In the genomic region with DNA sequence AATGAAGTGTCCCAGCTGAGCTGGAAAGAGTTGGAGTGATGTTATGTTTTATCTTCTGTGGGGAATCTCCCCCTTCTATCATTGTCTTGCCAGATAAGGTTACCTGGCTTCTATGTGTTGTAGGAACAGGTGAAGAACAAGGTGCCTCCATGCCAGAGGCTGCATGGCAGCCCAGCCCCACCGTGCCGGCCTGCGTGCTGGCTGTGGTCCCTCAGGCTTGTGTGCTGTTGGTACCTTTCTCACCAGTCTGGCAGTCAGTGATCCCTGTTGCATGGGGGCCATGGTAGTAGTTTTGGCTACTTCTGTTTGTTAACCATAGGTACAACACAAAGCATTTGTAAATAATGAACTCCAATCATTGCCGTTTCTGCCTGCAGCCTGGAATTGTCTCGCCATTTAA, we compare ENCODE assay signal across 15 cellular contexts. TPM values are rescaled to one million over a fixed set of nuclear protein-coding genes. Genes with fewer than 3 reads are reported as not detected.
A peak's percentile ranks its signal among the peaks of the same experiment; 100 is the strongest.
DNase-seq lines count a peak whose midpoint lies in the region; ATAC-seq lines count a peak whose summit lies in the region.
"Had no signal": no experiment of that assay in that cellular context is flagged by ENCODE, and none has a peak within 500 bp of the region (broad histone marks: within the 10 kb centered on the region; RNA-seq: fewer than 3 reads in every experiment).

No MANE protein-coding gene starts in this region.

- CTCF ChIA-PET in activated naive CD4-positive, alpha-beta T cell treated with anti-CD3 and anti-CD28 coated beads, Interleukin-2, amount 10 ng/mL, durations not matched to agents 7 days and 5 days (lab: Charles Lee): interaction anchor here (1.4 to 7.2 kb wide), 3 partner anchors 10 to 99 kb away, joined by 3 to 51 read pairs (median 4); no protein-coding TSS in a partner anchor
- CTCF ChIA-PET in activated CD4-positive, alpha-beta memory T cell treated with anti-CD3 and anti-CD28 coated beads for 36 hours (lab: Charles Lee): interaction anchor here (1.9 kb wide), 1 partner anchor 10 kb away, joined by 9 read pairs; no protein-coding TSS in a partner anchor

- intact Hi-C loops in activated CD4-positive, alpha-beta memory T cell treated with anti-CD3 and anti-CD28 coated beads for 36 hours (cut with micrococcal nuclease): no loop called here

- no peak for DNase-seq in activated naive CD4-positive, alpha-beta T cell treated with anti-CD3 and anti-CD28 coated beads, Interleukin-2, amount 10 ng/mL, durations not matched to agents 7 days and 5 days
- no peak for DNase-seq in activated naive CD4-positive, alpha-beta T cell (lab: John Stamatoyannopoulos, UW)
- no peak for DNase-seq in activated CD4-positive, alpha-beta memory T cell treated with anti-CD3 and anti-CD28 coated beads for 36 hours
- DNase-seq in immature natural killer cell: no peak
- DNase-seq in NCI-H1930 (lab: John Stamatoyannopoulos, UW): no peak
- DNase-seq in left lobe of liver (ENCODE audit: low spot score): no peak
- DNase-seq: HCEC 1CT; NCI-H1436; SHP77; stimulated activated CD4-positive, alpha-beta T cell treated with anti-CD3 and anti-CD28 coated beads, Interleukin-4, amount 100 ng/mL, for 4 hours had no signal

- peaks cover 69% of the 10 kb centered on the region for H3K4me1 Mint-ChIP-seq in activated naive CD4-positive, alpha-beta T cell treated with anti-CD3 and anti-CD28 coated beads, Interleukin-2, amount 10 ng/mL, durations not matched to agents 7 days and 5 days
- H3K4me1 Mint-ChIP-seq in activated CD4-positive, alpha-beta memory T cell treated with anti-CD3 and anti-CD28 coated beads for 36 hours (ENCODE audit: low read depth): peaks cover 82% of the 10 kb centered on the region
- H3K4me1 Mint-ChIP-seq in immature natural killer cell: peaks cover 69 to 91% of the 10 kb centered on the region in 2 donors

- peaks cover 78% of the 10 kb centered on the region for H3K36me3 Mint-ChIP-seq in activated naive CD4-positive, alpha-beta T cell treated with anti-CD3 and anti-CD28 coated beads, Interleukin-2, amount 10 ng/mL, durations not matched to agents 7 days and 5 days
- H3K36me3 Mint-ChIP-seq in activated CD4-positive, alpha-beta memory T cell treated with anti-CD3 and anti-CD28 coated beads for 36 hours: peaks cover 42% of the 10 kb centered on the region
- peaks cover 3 to 40% (median 27%) of the 10 kb centered on the region in 3 donors for H3K36me3 Mint-ChIP-seq in immature natural killer cell

- no peaks in the 10 kb centered on the region for H3K9me3 Mint-ChIP-seq in activated naive CD4-positive, alpha-beta T cell treated with anti-CD3 and anti-CD28 coated beads, Interleukin-2, amount 10 ng/mL, durations not matched to agents 7 days and 5 days
- no peaks in the 10 kb centered on the region for H3K9me3 Mint-ChIP-seq in activated CD4-positive, alpha-beta memory T cell treated with anti-CD3 and anti-CD28 coated beads for 36 hours
- no peaks in the 10 kb centered on the region for H3K9me3 Mint-ChIP-seq in immature natural killer cell

- POLR2A ChIA-PET in activated CD4-positive, alpha-beta memory T cell treated with anti-CD3 and anti-CD28 coated beads for 36 hours (lab: Charles Lee): interaction anchor here (1.1 to 2.6 kb wide), 2 partner anchors 10 to 66 kb away, joined by 3 to 9 read pairs; no protein-coding TSS in a partner anchor

- ATAC-seq in GM21619 (IDR thresholded peaks at IDR 0.05; ENCODE audit: unreplicated experiment) (no peak), left lobe of liver (no peak)
- ATAC-seq: esophagus mucosa, gastroesophageal sphincter had no signal

- H3K27ac Mint-ChIP-seq in activated naive CD4-positive, alpha-beta T cell treated with anti-CD3 and anti-CD28 coated beads, Interleukin-2, amount 10 ng/mL, durations not matched to agents 7 days and 5 days: peak overlapping the region; percentile 70
- H3K27ac Mint-ChIP-seq in activated CD4-positive, alpha-beta memory T cell treated with anti-CD3 and anti-CD28 coated beads for 36 hours: peak overlapping the region; percentile 60
- peak overlapping the region; percentile 79 to 94 (median 90) for H3K27ac Mint-ChIP-seq in immature natural killer cell

- H3K27me3 Mint-ChIP-seq in activated naive CD4-positive, alpha-beta T cell treated with anti-CD3 and anti-CD28 coated beads, Interleukin-2, amount 10 ng/mL, durations not matched to agents 7 days and 5 days: no peaks in the 10 kb centered on the region
- no peaks in the 10 kb centered on the region for H3K27me3 Mint-ChIP-seq in activated CD4-positive, alpha-beta memory T cell treated with anti-CD3 and anti-CD28 coated beads for 36 hours
- peaks cover 0 to 5% (median 0%) of the 10 kb centered on the region in 3 donors for H3K27me3 Mint-ChIP-seq in immature natural killer cell (ENCODE audit: low read depth in 3 of 3)

- H3K4me3 Mint-ChIP-seq in activated naive CD4-positive, alpha-beta T cell treated with anti-CD3 and anti-CD28 coated beads, Interleukin-2, amount 10 ng/mL, durations not matched to agents 7 days and 5 days: no peak overlapping the region
- H3K4me3 Mint-ChIP-seq in activated CD4-positive, alpha-beta memory T cell treated with anti-CD3 and anti-CD28 coated beads for 36 hours: no peak overlapping the region
- peak overlapping the region; percentile 37 to 82 (median 60) for H3K4me3 Mint-ChIP-seq in immature natural killer cell

RNA-seq across cellular contexts. Expression of gene CCM2, which starts 37.9 kb away (rescaled TPM):
- total RNA-seq in activated CD4-positive, alpha-beta memory T cell treated with anti-CD3 and anti-CD28 coated beads for 36 hours: 10 to 100 TPM; 85.2 to 89.6 TPM
- polyA plus RNA-seq in immature natural killer cell: 100 to 1,000 TPM in 2 of 3 donors, 10 to 100 TPM in 1; 60.4 to 120 (median 103) TPM
- total RNA-seq in left lobe of liver: 44.8 TPM

RNA-seq across cellular contexts. Expression of gene NACAD, which starts 50.9 kb away (rescaled TPM):
- under 1 TPM; 0.10 to 0.21 TPM for total RNA-seq in activated CD4-positive, alpha-beta memory T cell treated with anti-CD3 and anti-CD28 coated beads for 36 hours
- polyA plus RNA-seq in immature natural killer cell: under 1 TPM in 2 of 3 donors, not detected in 1; 0.26 to 0.65 TPM
- total RNA-seq in left lobe of liver: 0.05 TPM

RNA-seq across cellular contexts. Expression of gene MYO1G, which starts 59.1 kb away (rescaled TPM):
- total RNA-seq in activated CD4-positive, alpha-beta memory T cell treated with anti-CD3 and anti-CD28 coated beads for 36 hours: 100 to 1,000 TPM; 429 to 436 TPM
- polyA plus RNA-seq in immature natural killer cell: 100 to 1,000 TPM; 139 to 261 (median 139) TPM
- total RNA-seq in left lobe of liver: 1.0 TPM
- total RNA-seq: M059J, renal cortical epithelial cell had no signal

Comparison
In these comparisons a context has a peak if more than half of its experiments do, and no peak if none do; other contexts are left out.
1. H3K4me3 Mint-ChIP-seq: peak in immature natural killer cell (5 of 5); none in activated naive CD4-positive, alpha-beta T cell treated with anti-CD3 and anti-CD28 coated beads, Interleukin-2, amount 10 ng/mL, durations not matched to agents 7 days and 5 days (single experiment) and activated CD4-positive, alpha-beta memory T cell treated with anti-CD3 and anti-CD28 coated beads for 36 hours (single experiment).
2. RNA of gene MYO1G, which starts 59.1 kb away (total RNA-seq): 429 to 436 TPM in activated CD4-positive, alpha-beta memory T cell treated with anti-CD3 and anti-CD28 coated beads for 36 hours; 1.0 TPM in left lobe of liver (single experiment); every median in the first group is over 100 times any median in the second.
3. Peak in every context shown above with its lines, with median percentiles within 50 percentile points of each other: H3K27ac Mint-ChIP-seq.